Comparison of ENCODE assay signal across 23 cellular contexts in genomic region chr20:44085616-44086434, GRCh38.
"Had no signal": no experiment of that assay in that cellular context is flagged by ENCODE, and none has a peak within 500 bp of the region (broad histone marks: within the 10 kb centered on the region; RNA-seq: fewer than 3 reads in every experiment).

No MANE protein-coding gene starts in this region.

- ATAC-seq: K562 had no signal

- H3K27ac ChIP-seq: KMS-11 had no signal

- H3K4me3 Mint-ChIP-seq: IgD-negative memory B cell had no signal

- H3K36me3 Mint-ChIP-seq: IgD-negative memory B cell had no signal

- H3K9me3 ChIP-seq: SK-N-SH had no signal

- H3K9ac ChIP-seq: KMS-11, SK-N-SH had no signal

- H3K9me3 Mint-ChIP-seq: IgD-negative memory B cell had no signal

- FAIRE-seq: K562, RCC 7860 had no signal

- DNase-seq: Kasumi-1, MV-4-11, NCI-H1048, NCI-H1105, NCI-H1417, NCI-H1436 treated with DMSO at 0.1 percent for 48 hours, NCI-H1694, NCI-H187 treated with DMSO at 0.1 percent for 48 hours, NCI-H2029 treated with DMSO at 0.1 percent for 48 hours, NCI-H2171 treated with DMSO at 0.1 percent for 48 hours, NCI-H345, NCI-H446 treated with DMSO at 0.1 percent for 48 hours, NCI-H524, NCI-H526 treated with DMSO at 0.1 percent for 48 hours, NCI-H748 treated with DMSO at 0.1 percent for 48 hours, RPMI8226, SHP77, SK-N-SH, SW 1271 had no signal

- H3K27ac Mint-ChIP-seq: IgD-negative memory B cell had no signal

- H3K4me3 ChIP-seq: K562 had no signal
